In the genomic region with DNA sequence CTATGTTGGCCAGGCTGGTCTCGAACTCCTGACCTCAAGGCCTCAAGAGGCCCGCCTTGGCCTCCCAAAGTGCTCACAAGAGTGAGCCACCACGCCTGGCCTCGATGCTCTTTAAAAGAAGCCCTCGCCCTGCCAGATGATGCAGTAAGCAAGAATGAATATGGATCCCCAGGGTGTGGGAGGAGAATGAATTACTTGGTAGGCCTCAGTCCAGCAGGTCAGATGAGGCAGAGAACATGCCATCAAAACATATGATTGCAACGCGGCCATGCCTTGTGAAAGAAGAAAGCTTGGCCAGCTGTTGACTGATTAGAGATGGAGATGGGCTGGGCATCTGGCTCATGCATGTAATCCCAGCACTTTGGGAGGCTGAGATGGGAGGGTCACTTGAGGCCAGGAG, we compare ENCODE assay signal across 18 cellular contexts.
DNase-seq lines count a peak whose midpoint lies in the region; ATAC-seq, FAIRE-seq and TF ChIP-seq lines count a peak whose summit lies in the region.
"Had no signal": no experiment of that assay in that cellular context is flagged by ENCODE, and none has a peak within 500 bp of the region (broad histone marks: within the 10 kb centered on the region; RNA-seq: fewer than 3 reads in every experiment).

No MANE protein-coding gene starts in this region.

- DNase-seq in adipocyte (ENCODE audit: low read depth) = peak; percentile 66
- peak; percentile 21 to 45 for DNase-seq in foreskin fibroblast
- peak; percentile 70 for DNase-seq in sciatic nerve (ENCODE audit: low spot score)
- DNase-seq in HT-29 (ENCODE audit: low spot score) = no peak
- DNase-seq in effector CD4-positive, alpha-beta T cell = no peak
- no peak for DNase-seq in small intestine
- DNase-seq in NOMO-1 (lab: John Stamatoyannopoulos, UW; ENCODE audit: unreplicated experiment in 2 of 2) = no peak
- DNase-seq: activated effector memory CD4-positive, alpha-beta T cell treated with anti-CD3 and anti-CD28 coated beads, Interleukin-2, amount 50 U/mL, for 16 hours; CD4-positive, alpha-beta T cell; kidney glomerular epithelial cell; NCI-H1436 treated with DMSO at 0.1 percent for 48 hours had no signal

- H3K9ac ChIP-seq in adipocyte (ENCODE audit: low read length) = no peak overlapping the region

- intact Hi-C loops in sciatic nerve (cut with DNase I) = no loop called here

- peak; percentile 87 for ATAC-seq in sciatic nerve
- ATAC-seq: A549 had no signal

- FAIRE-seq in small intestine (lab: Jason Lieb, UNC) = no peak
- FAIRE-seq: A549, endothelial cell of umbilical vein, HTR-8/SVneo had no signal

- no peak for TF ChIP-seq CTCF in foreskin fibroblast (IDR thresholded peaks at IDR 0.05; ENCODE audit: low read depth, low read length)

- H3K9me3 ChIP-seq in adipocyte (ENCODE audit: control insufficient read depth, low read length) (no peaks in the 10 kb centered on the region), small intestine (ENCODE audit: control insufficient read depth, low read depth) (no peaks in the 10 kb centered on the region)
- H3K9me3 ChIP-seq: A549 had no signal

- H3K36me3 ChIP-seq in ACC112 (ENCODE audit: insufficient read depth, low read length) = no peaks in the 10 kb centered on the region
- no peaks in the 10 kb centered on the region for H3K36me3 ChIP-seq in adipocyte (ENCODE audit: control insufficient read depth, insufficient read depth, low read length, severe bottlenecking)
- no peaks in the 10 kb centered on the region for H3K36me3 ChIP-seq in small intestine (ENCODE audit: control insufficient read depth in 2 of 2, insufficient read depth in 2 of 2, low read length in 2 of 2)

- H2AFZ ChIP-seq in ACC112 (ENCODE audit: low read length, unreplicated experiment) = no peak overlapping the region

- H3K4me3 ChIP-seq in ACC112 (ENCODE audit: low read depth, low read length) (no peak overlapping the region), adipocyte (ENCODE audit: low read length) (no peak overlapping the region), foreskin fibroblast (ENCODE audit: low read depth in 1 of 2, low read length in 2 of 2) (no peak overlapping the region), small intestine (ENCODE audit: low read depth in 1 of 2, low read length in 2 of 2) (no peak overlapping the region)
- H3K4me3 ChIP-seq: A549, coronary artery, smooth muscle cell had no signal

- H3K79me2 ChIP-seq in ACC112 (ENCODE audit: control insufficient read depth, insufficient read depth, low read length, unreplicated experiment) = no peaks in the 10 kb centered on the region

- H3K27me3 ChIP-seq in ACC112 (ENCODE audit: insufficient read depth, low read length) = no peaks in the 10 kb centered on the region
- H3K27me3 ChIP-seq in adipocyte (replicated peaks; ENCODE audit: control insufficient read depth, insufficient read depth, low read length) = no peaks in the 10 kb centered on the region
- H3K27me3 ChIP-seq in small intestine (ENCODE audit: control insufficient read depth in 2 of 2, insufficient read depth in 2 of 2, low read length in 2 of 2) = no peaks in the 10 kb centered on the region

- peaks cover 22% of the 10 kb centered on the region for H3K4me1 ChIP-seq in ACC112 (ENCODE audit: control insufficient read depth, insufficient read depth, low read length, unreplicated experiment)
- peaks cover 54% of the 10 kb centered on the region for H3K4me1 ChIP-seq in adipocyte (ENCODE audit: control insufficient read depth, insufficient read depth, low read length)
- peaks cover 5 to 11% of the 10 kb centered on the region in 2 donors for H3K4me1 ChIP-seq in small intestine (ENCODE audit: control insufficient read depth in 2 of 2, insufficient read depth in 1 of 2, low read depth in 1 of 2, low read length in 1 of 2)

- WGBS in small intestine, 3 donors = 88 to 96% (median 95%) methylated on average over 7 of the region's 7 CpGs

- H3K27ac ChIP-seq in ACC112 (ENCODE audit: low read depth, low read length) = peak overlapping the region; percentile 95
- H3K27ac ChIP-seq in small intestine (ENCODE audit: low read depth in 1 of 2, low read length in 1 of 2) = no peak overlapping the region
- H3K27ac ChIP-seq: A549, VCaP had no signal

Comparison
In these comparisons a context has a peak if more than half of its experiments do, and no peak if none do; other contexts are left out.
1. DNase-seq: peak in adipocyte (single experiment), foreskin fibroblast (2 of 2) and sciatic nerve (single experiment); none in HT-29 (single experiment), effector CD4-positive, alpha-beta T cell (single experiment), small intestine (single experiment) and NOMO-1 (0 of 2).